ENCODE assay signal across 26 cellular contexts in genomic region chrX:146934256-146934655, GRCh38.
"Had no signal": no experiment of that assay in that cellular context is flagged by ENCODE, and none has a peak within 500 bp of the region (broad histone marks: within the 10 kb centered on the region; RNA-seq: fewer than 3 reads in every experiment).

No MANE protein-coding gene starts in this region.

- H3K27me3 ChIP-seq: brain microvascular endothelial cell, foreskin keratinocyte, spleen, upper lobe of left lung had no signal

- H3K4me3 ChIP-seq: dorsolateral prefrontal cortex, lung, spleen, thoracic aorta, upper lobe of left lung had no signal

- H3K36me3 ChIP-seq: brain microvascular endothelial cell, spleen, thoracic aorta, upper lobe of left lung had no signal

- H3K27ac ChIP-seq: brain microvascular endothelial cell, dorsolateral prefrontal cortex, epithelial cell of prostate, foreskin keratinocyte, spleen, thoracic aorta, upper lobe of left lung, VCaP had no signal

- DNase-seq: activated CD4-positive, alpha-beta T cell treated with anti-CD3 and anti-CD28 coated beads, Interleukin-2, amount 50 U/mL, for 1 hour; activated CD4-positive, CD25-positive, alpha-beta regulatory T cell treated with anti-CD3 and anti-CD28 coated beads, Interleukin-2, amount 50 U/mL, for 72 hours; activated CD8-positive, alpha-beta memory T cell treated with anti-CD3 and anti-CD28 coated beads for 24 hours; activated CD8-positive, alpha-beta memory T cell treated with anti-CD3 and anti-CD28 coated beads, Interleukin-2, amount 50 U/mL, for 48 hours; activated effector memory CD4-positive, alpha-beta T cell treated with anti-CD3 and anti-CD28 coated beads, Interleukin-2, amount 50 U/mL, for 16 hours; activated naive CD4-positive, alpha-beta T cell treated with anti-CD3 and anti-CD28 coated beads, Interleukin-2, amount 50 U/mL, for 16 hours; activated T-cell treated with anti-CD3 and anti-CD28 coated beads, Interleukin-2, amount 50 U/mL, for 48 hours; aorta; brain microvascular endothelial cell; central memory CD4-positive, alpha-beta T cell; dorsolateral prefrontal cortex; endodermal cell; foreskin keratinocyte; glutamatergic neuron; hippocampal formation; islet precursor cell; posterior cingulate gyrus; retina; spleen; stimulated activated CD4-positive, alpha-beta T cell treated with anti-CD3 and anti-CD28 coated beads, Interleukin-4, amount 100 ng/mL, for 4 hours; upper lobe of left lung had no signal

- H3K4me1 ChIP-seq: foreskin keratinocyte, spleen, upper lobe of left lung had no signal

- ATAC-seq: foreskin keratinocyte; stimulated activated memory B cell treated with anti-CD40 and anti-IgM and Interleukin-4, amounts not matched to agents 10 μg/mL and 1 μg/mL and 100 μg/mL, for 72 hours had no signal

- H3K9me3 ChIP-seq: thoracic aorta, upper lobe of left lung had no signal
